In the genomic region with DNA sequence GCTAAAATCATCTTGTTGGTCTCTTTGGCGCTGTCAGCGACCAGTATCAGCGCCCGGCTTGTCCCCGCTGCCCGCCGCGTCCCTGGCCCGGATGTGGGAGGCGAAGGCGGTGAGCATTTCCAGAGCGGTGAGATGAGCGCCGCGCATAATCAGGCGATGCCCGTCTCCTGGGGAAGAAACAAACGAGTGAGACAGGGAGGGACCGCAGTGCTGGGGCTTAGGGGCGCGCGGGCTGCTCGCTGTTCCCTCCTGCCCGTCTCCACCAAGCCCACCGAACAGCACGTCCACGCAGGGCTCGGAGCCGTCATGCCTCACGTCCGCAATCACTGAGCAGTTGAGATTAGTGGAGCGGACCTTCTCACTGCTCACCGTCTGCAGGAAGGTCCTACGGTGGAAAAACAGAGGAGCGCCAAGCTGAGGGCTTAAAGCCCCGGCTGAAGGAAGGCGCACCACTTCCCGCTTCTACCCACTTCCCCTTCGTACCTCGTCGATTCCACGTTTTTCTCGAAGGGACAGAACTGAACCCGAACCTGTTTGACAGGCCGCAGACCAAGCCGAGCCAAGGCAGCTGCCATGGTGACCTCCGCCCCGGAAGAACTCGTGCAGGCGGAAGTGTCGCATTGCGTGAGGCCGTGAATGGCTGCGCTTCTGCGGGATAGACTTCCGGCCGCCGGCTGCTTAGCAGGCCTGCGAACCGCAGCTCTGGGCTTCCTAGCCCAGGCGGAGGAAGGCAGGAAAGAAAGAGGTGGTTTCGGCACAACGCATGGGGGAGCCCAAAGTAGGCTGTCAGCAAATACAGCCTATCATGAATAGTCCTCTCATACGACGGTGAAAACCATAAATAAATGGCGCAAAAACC, we compare ENCODE assay signal across 8 cellular contexts. TPM values are rescaled to one million over a fixed set of nuclear protein-coding genes. Genes with fewer than 3 reads are reported as not detected.
A peak's percentile ranks its signal among the peaks of the same experiment; 100 is the strongest.
DNase-seq lines count a peak whose midpoint lies in the region; ATAC-seq and TF ChIP-seq lines count a peak whose summit lies in the region.

A gene (minus strand): TSS at position 595 of the 859 bp plus-strand sequence. CDS start 20 bp downstream, at position 575.

- peak within 1 kb of the TSS; percentile 97 for H3K27ac Mint-ChIP-seq in activated T-helper 17 cell treated with anti-CD3 and anti-CD28 coated beads, Interleukin-2, amount 50 U/mL, for 72 hours
- peak within 1 kb of the TSS; percentile 97 to 98 for H3K27ac Mint-ChIP-seq in natural killer cell

- intact Hi-C loops in natural killer cell (cut with micrococcal nuclease), result loop anchor here (1.0 kb wide), 2 partner anchors 11 to 14 kb away; a partner anchor contains a TSS

- peak within 1 kb of the TSS; percentile 83 for H3K4me2 ChIP-seq in DND-41 (ENCODE audit: insufficient read depth, low read length)

- peaks cover 42% of the 10 kb centered on the region for H3K36me3 ChIP-seq in DND-41 (ENCODE audit: insufficient read depth, low read length)
- peaks cover 21% of the 10 kb centered on the region for H3K36me3 ChIP-seq in RWPE2 (ENCODE audit: low read depth)

- H2AFZ ChIP-seq in DND-41 (ENCODE audit: low read depth, low read length), result peak within 1 kb of the TSS; percentile 97

- H3K9me3 ChIP-seq in DND-41 (ENCODE audit: insufficient read depth, low read length, severe bottlenecking) (no peaks in the 10 kb centered on the region), RWPE2 (ENCODE audit: severe bottlenecking) (no peaks in the 10 kb centered on the region)

- H4K20me1 ChIP-seq in DND-41 (ENCODE audit: insufficient read depth, low read length), result no peaks in the 10 kb centered on the region

- no peaks in the 10 kb centered on the region for H3K27me3 Mint-ChIP-seq in activated T-helper 17 cell treated with anti-CD3 and anti-CD28 coated beads, Interleukin-2, amount 50 U/mL, for 72 hours
- H3K27me3 Mint-ChIP-seq in natural killer cell (ENCODE audit: low read depth in 2 of 2), result no peaks in the 10 kb centered on the region

- DNase-seq in DND-41, result peak; percentile 95
- peak; percentile 86 to 91 for DNase-seq in Kasumi-1 (lab: John Stamatoyannopoulos, UW)
- DNase-seq in RWPE2 (ENCODE audit: low spot score), result peak; percentile 93
- DNase-seq in fibroblast of mammary gland (ENCODE audit: low read depth), result peak; percentile 93
- DNase-seq in natural killer cell, result peak; percentile 95
- peak; percentile 88 to 96 (median 94) for DNase-seq in stimulated activated naive CD4-positive, alpha-beta T cell (lab: John Stamatoyannopoulos, UW)

- H3K9me3 Mint-ChIP-seq in activated T-helper 17 cell treated with anti-CD3 and anti-CD28 coated beads, Interleukin-2, amount 50 U/mL, for 72 hours, result no peaks in the 10 kb centered on the region
- no peaks in the 10 kb centered on the region for H3K9me3 Mint-ChIP-seq in natural killer cell

- peaks cover 39% of the 10 kb centered on the region for H3K4me1 ChIP-seq in DND-41 (ENCODE audit: insufficient read depth, low read length)
- H3K4me1 ChIP-seq in RWPE2 (ENCODE audit: insufficient read depth, poor library complexity, severe bottlenecking), result peaks cover 3% of the 10 kb centered on the region

- peak within 1 kb of the TSS; percentile 94 for H3K9ac ChIP-seq in DND-41 (ENCODE audit: low read depth, low read length)

- peaks cover 58% of the 10 kb centered on the region for H3K36me3 Mint-ChIP-seq in activated T-helper 17 cell treated with anti-CD3 and anti-CD28 coated beads, Interleukin-2, amount 50 U/mL, for 72 hours (ENCODE audit: low read depth)
- H3K36me3 Mint-ChIP-seq in natural killer cell, result no peaks in the 10 kb centered on the region

- H3K4me3 ChIP-seq in DND-41 (ENCODE audit: low read depth in 1 of 2, low read length in 2 of 2), result peak within 1 kb of the TSS; percentile 86 to 92
- H3K4me3 ChIP-seq in RWPE2 (ENCODE audit: severe bottlenecking), result peak within 1 kb of the TSS; percentile 42
- peak within 1 kb of the TSS; percentile 71 for H3K4me3 ChIP-seq in fibroblast of mammary gland (ENCODE audit: control insufficient read depth, low read depth, low read length)

- H3K27me3 ChIP-seq in DND-41 (ENCODE audit: insufficient read depth, low read length, poor library complexity) (no peaks in the 10 kb centered on the region), RWPE2 (ENCODE audit: insufficient read depth, poor library complexity, severe bottlenecking) (no peaks in the 10 kb centered on the region)

- H3K4me3 Mint-ChIP-seq in activated T-helper 17 cell treated with anti-CD3 and anti-CD28 coated beads, Interleukin-2, amount 50 U/mL, for 72 hours, result peak within 1 kb of the TSS; percentile 98
- peak within 1 kb of the TSS; percentile 95 for H3K4me3 Mint-ChIP-seq in natural killer cell

- H3K27ac ChIP-seq in DND-41 (ENCODE audit: low read length) (peak within 1 kb of the TSS; percentile 95), RWPE2 (ENCODE audit: poor library complexity, severe bottlenecking) (peak within 1 kb of the TSS; percentile 90)

- peaks cover 24% of the 10 kb centered on the region for H3K79me2 ChIP-seq in DND-41 (ENCODE audit: insufficient read depth, low read length)

- ATAC-seq in DND-41 (ENCODE audit: insufficient read depth, low read depth), result peak; percentile 92
- peak; percentile 76 for ATAC-seq in GM21737 (IDR thresholded peaks at IDR 0.05; ENCODE audit: unreplicated experiment)
- peak; percentile 87 for ATAC-seq in RWPE2 (ENCODE audit: low read depth)
- ATAC-seq in activated T-helper 17 cell treated with anti-CD3 and anti-CD28 coated beads, Interleukin-2, amount 50 U/mL, for 72 hours (replicated peaks), result peak; percentile 96
- peak; percentile 90 to 96 (median 94) for ATAC-seq in natural killer cell

- peak; percentile 39 for TF ChIP-seq CTCF in DND-41 (IDR thresholded peaks at IDR 0.05; ENCODE audit: borderline replicate concordance, extremely low read depth, low read length, poor library complexity, severe bottlenecking)
- TF ChIP-seq CTCF in RWPE2 (IDR thresholded peaks at IDR 0.05; ENCODE audit: poor library complexity, severe bottlenecking), result no peak
- TF ChIP-seq CTCF in fibroblast of mammary gland (conservative IDR thresholded peaks at IDR 0.05; ENCODE audit: control insufficient read depth, insufficient read depth, low read depth, low read length), result no peak
- no peak for TF ChIP-seq CTCF in natural killer cell (IDR thresholded peaks at IDR 0.05)

- peaks cover 10% of the 10 kb centered on the region for H3K4me1 Mint-ChIP-seq in activated T-helper 17 cell treated with anti-CD3 and anti-CD28 coated beads, Interleukin-2, amount 50 U/mL, for 72 hours
- peaks cover 23 to 27% of the 10 kb centered on the region in 2 donors for H3K4me1 Mint-ChIP-seq in natural killer cell

RNA-seq across cellular contexts. Expression of the gene that starts here (rescaled TPM):
- 10 to 100 TPM; 83.8 to 91.2 TPM for total RNA-seq in activated T-helper 17 cell treated with anti-CD3 and anti-CD28 coated beads, Interleukin-2, amount 50 U/mL, for 72 hours
- total RNA-seq in natural killer cell, result 10 to 100 TPM; 42.4 to 49.7 (median 42.4) TPM

Comparison
In these comparisons a context has a peak if more than half of its experiments do, and no peak if none do; other contexts are left out.
1. Peak in every context shown above with its lines: DNase-seq, ATAC-seq, H3K4me3 ChIP-seq and H3K27ac ChIP-seq.